ENCODE assay signal across 30 cellular contexts in the genomic region with DNA sequence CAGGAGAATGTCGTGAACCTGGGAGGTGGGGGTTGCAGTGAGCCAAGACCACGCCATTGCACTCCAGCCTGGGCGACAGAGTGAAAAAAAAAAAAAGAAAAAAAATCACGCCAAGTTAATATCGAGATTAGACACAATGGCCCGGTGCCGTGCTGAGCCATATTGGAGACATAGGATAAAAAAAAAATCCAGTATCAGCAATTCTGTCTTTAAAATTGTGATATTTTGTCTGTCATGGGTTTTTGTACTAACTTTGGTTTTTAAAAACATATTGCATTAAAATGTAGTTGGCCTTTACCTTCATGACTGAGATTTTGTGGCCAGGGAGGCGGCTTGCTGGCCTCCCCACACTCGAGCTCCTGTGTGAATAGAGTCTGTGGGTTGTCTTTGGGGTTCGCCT.
"Had no signal": no experiment of that assay in that cellular context is flagged by ENCODE, and none has a peak within 500 bp of the region (broad histone marks: within the 10 kb centered on the region; RNA-seq: fewer than 3 reads in every experiment).

No MANE protein-coding gene starts in this region.

- ATAC-seq: activated CD4-positive, CD25-positive, alpha-beta regulatory T cell treated with anti-CD3 and anti-CD28 coated beads, Interleukin-2, amount 50 U/mL, for 24 hours; activated CD8-positive, alpha-beta memory T cell treated with anti-CD3 and anti-CD28 coated beads, Interleukin-2, amount 10 ng/mL, durations not matched to agents 7 days and 5 days; activated CD8-positive, alpha-beta T cell treated with anti-CD3 and anti-CD28 coated beads, Interleukin-2, amount 10 ng/mL, durations not matched to agents 7 days and 5 days; activated naive CD8-positive, alpha-beta T cell treated with anti-CD3 and anti-CD28 coated beads, Interleukin-2, amount 50 U/mL, for 24 hours; body of pancreas; effector memory CD8-positive, alpha-beta T cell; gastroesophageal sphincter; T-helper 17 cell had no signal

- H3K9me3 ChIP-seq: adrenal gland, body of pancreas, esophagus squamous epithelium, gastroesophageal sphincter had no signal

- H3K27ac ChIP-seq: adrenal gland, body of pancreas, epithelial cell of prostate, esophagus squamous epithelium, gastroesophageal sphincter, WERI-Rb-1 had no signal

- H3K27me3 ChIP-seq: body of pancreas, esophagus squamous epithelium, gastroesophageal sphincter had no signal

- DNase-seq: activated B cell treated with CpG ODN at 0.5 μM for 24 hours; activated CD4-positive, alpha-beta T cell treated with anti-CD3 and anti-CD28 coated beads for 48 hours; activated CD4-positive, alpha-beta T cell treated with anti-CD3 and anti-CD28 coated beads, Interleukin-2, amount 50 U/mL, for 1 hour; activated CD4-positive, alpha-beta T cell treated with anti-CD3 and anti-CD28 coated beads, Interleukin-2, amount 50 U/mL, for 48 hours; activated CD8-positive, alpha-beta memory T cell treated with anti-CD3 and anti-CD28 coated beads, Interleukin-2, amount 10 ng/mL, durations not matched to agents 7 days and 5 days; activated CD8-positive, alpha-beta memory T cell treated with anti-CD3 and anti-CD28 coated beads, Interleukin-2, amount 50 U/mL, for 4 hours; activated CD8-positive, alpha-beta T cell treated with anti-CD3 and anti-CD28 coated beads, Interleukin-2, amount 10 ng/mL, durations not matched to agents 7 days and 5 days; activated effector memory CD4-positive, alpha-beta T cell treated with anti-CD3 and anti-CD28 coated beads, Interleukin-2, amount 50 U/mL, for 16 hours; activated naive CD4-positive, alpha-beta T cell treated with anti-CD3 and anti-CD28 coated beads for 36 hours; activated naive CD8-positive, alpha-beta T cell treated with anti-CD3 and anti-CD28 coated beads for 36 hours; activated naive CD8-positive, alpha-beta T cell treated with anti-CD3 and anti-CD28 coated beads, Interleukin-2, amount 50 U/mL, for 24 hours; activated T-cell treated with anti-CD3 and anti-CD28 coated beads, Interleukin-2, amount 50 U/mL, for 1 hour; activated T-cell treated with anti-CD3 and anti-CD28 coated beads, Interleukin-2, amount 50 U/mL, for 48 hours; adrenal gland; amygdala; body of pancreas; caudate nucleus; cortex of kidney; dermis blood vessel endothelial cell; effector CD4-positive, alpha-beta T cell; effector memory CD8-positive, alpha-beta T cell; esophagus squamous epithelium; foreskin melanocyte; T-helper 1 cell; T-helper 17 cell; WERI-Rb-1 had no signal

- H3K4me3 ChIP-seq: adrenal gland, body of pancreas, esophagus squamous epithelium, gastroesophageal sphincter had no signal

- H3K36me3 ChIP-seq: adrenal gland, esophagus squamous epithelium, gastroesophageal sphincter, WERI-Rb-1 had no signal

- H3K4me1 ChIP-seq: body of pancreas had no signal

- FAIRE-seq: colon had no signal
